Comparison of ENCODE assay signal across 1 cellular context in genomic region chr14:95713596-95714371, GRCh38.
TF ChIP-seq lines count a peak whose summit lies in the region.

TSS of gene TCL1A (minus strand) at chr14:95714125. CDS start at chr14:95714066, 59 bp downstream.

TF ChIP-seq in H1, 55 proteins besides CTCF, POLR2A, EP300 and RAD21 (continued from another document):
- TF ChIP-seq MAX (IDR thresholded peaks at IDR 0.05) = peak; percentile 72; the same call in 1 of the 2 replicates
- TF ChIP-seq TCF12 (IDR thresholded peaks at IDR 0.05; ENCODE audit: low read depth, low read length) = no peak
- TF ChIP-seq EGR1 (IDR thresholded peaks at IDR 0.05; ENCODE audit: borderline replicate concordance, low read depth, low read length) = no peak
- TF ChIP-seq TBP (IDR thresholded peaks at IDR 0.05; ENCODE audit: low read depth, low read length) = peak; percentile 44; the same call in 1 of the 2 replicates
- TF ChIP-seq CREB1 (IDR thresholded peaks at IDR 0.05) = no peak
- no peak for TF ChIP-seq GTF2F1 (IDR thresholded peaks at IDR 0.05; ENCODE audit: borderline replicate concordance, low read depth, low read length)
- TF ChIP-seq HDAC2 (IDR thresholded peaks at IDR 0.05; ENCODE audit: borderline replicate concordance in 1 of 2, low read depth in 2 of 2, low read length in 2 of 2) = no peak
- 0 out of 2 replicates have a peak, but pooled peaks have one; percentile 29 for TF ChIP-seq NRF1 (IDR thresholded peaks at IDR 0.05; ENCODE audit: low read depth, low read length)
- no peak for TF ChIP-seq RBBP5 (IDR thresholded peaks at IDR 0.05; ENCODE audit: borderline replicate concordance, low read depth, low read length)
- no peak for TF ChIP-seq TAF7 (optimal IDR thresholded peaks at IDR 0.05; ENCODE audit: borderline replicate concordance, low read depth, low read length)
- no peak for TF ChIP-seq CHD1 (IDR thresholded peaks at IDR 0.05; ENCODE audit: low read depth, low read length)
- no peak for TF ChIP-seq CEBPB (IDR thresholded peaks at IDR 0.05; ENCODE audit: low read depth, low read length)
- TF ChIP-seq SIRT6 (IDR thresholded peaks at IDR 0.05; ENCODE audit: low read length) = no peak
- TF ChIP-seq ATF2 (IDR thresholded peaks at IDR 0.05; ENCODE audit: low read length) = no peak
- TF ChIP-seq E2F6 (IDR thresholded peaks at IDR 0.05) = peak; percentile 55; the same call in 1 of the 2 replicates
